Comparison of ENCODE assay signal across 23 cellular contexts in genomic region chr1:10863916-10864315, GRCh38.
A peak's percentile ranks its signal among the peaks of the same experiment; 100 is the strongest.
DNase-seq lines count a peak whose midpoint lies in the region; ATAC-seq and TF ChIP-seq lines count a peak whose summit lies in the region.
"Had no signal": no experiment of that assay in that cellular context is flagged by ENCODE, and none has a peak within 500 bp of the region (broad histone marks: within the 10 kb centered on the region; RNA-seq: fewer than 3 reads in every experiment).

No MANE protein-coding gene starts in this region.

- WGBS in mammary epithelial cell (ENCODE audit: low coverage, missing lambda C conversion rate) = 88% methylated on average over 12 of the region's 12 CpGs

- CTCF ChIA-PET in MCF 10A (lab: Yijun Ruan, JAX) (interaction anchor here (0.6 to 1.8 kb wide), 4 partner anchors 171 to 1246 kb away, joined by 4 to 8 read pairs (median 5); no protein-coding TSS in a partner anchor), mammary epithelial cell (lab: Charles Lee; ENCODE audit: low non-redundant PET) (no interaction called here)

- no peak overlapping the region for H3K27ac ChIP-seq in mammary epithelial cell (ENCODE audit: insufficient read depth, low read depth, low read length)
- H3K27ac ChIP-seq: C4-2B had no signal

- in situ Hi-C loops in mammary epithelial cell (cut with MboI; ENCODE audit: low sequenced_read_pairs in 2 of 2) = loop anchor here (10.0 to 25.0 kb wide), 3 partner anchors 177 to 352 kb away; no protein-coding TSS in a partner anchor

- H3K9me3 Mint-ChIP-seq in MCF 10A (ENCODE audit: unreplicated experiment) (no peaks in the 10 kb centered on the region), glutamatergic neuron (ENCODE audit: unreplicated experiment) (peaks cover 18% of the 10 kb centered on the region), nephron (no peaks in the 10 kb centered on the region), type B pancreatic cell (no peaks in the 10 kb centered on the region)
- H3K9me3 Mint-ChIP-seq: CD8-positive, alpha-beta T cell; IgD-negative memory B cell; T-cell had no signal

- H3K4me3 ChIP-seq in mammary epithelial cell (replicated peaks in 1 of 3; ENCODE audit: insufficient read depth in 1 of 3, low read depth in 2 of 3, low read length in 3 of 3) = no peak overlapping the region
- H3K4me3 ChIP-seq: GM12878 had no signal

- H3K79me2 ChIP-seq in mammary epithelial cell (ENCODE audit: insufficient read depth, low read length) = no peaks in the 10 kb centered on the region

- no peak overlapping the region for H3K9ac ChIP-seq in mammary epithelial cell (ENCODE audit: insufficient read depth, low read length)

- intact Hi-C loops in MCF 10A (cut with micrococcal nuclease) = no loop called here
- intact Hi-C loops in mammary epithelial cell (cut with micrococcal nuclease) = no loop called here

- H3K27me3 Mint-ChIP-seq in MCF 10A (ENCODE audit: insufficient read depth, unreplicated experiment) (no peaks in the 10 kb centered on the region), glutamatergic neuron (ENCODE audit: unreplicated experiment) (peaks cover 10% of the 10 kb centered on the region), nephron (ENCODE audit: low read depth) (peaks cover 83% of the 10 kb centered on the region), type B pancreatic cell (peaks cover 68% of the 10 kb centered on the region)

- BruUV-seq in MCF 10A (replicated peaks; lab: Mats Ljungman, UMichigan) = no TSS peak
- BruUV-seq in mammary epithelial cell (replicated peaks; lab: Mats Ljungman, UMichigan) = no TSS peak

- H3K27me3 ChIP-seq in mammary epithelial cell (ENCODE audit: insufficient read depth, low read length) = no peaks in the 10 kb centered on the region

- no peak overlapping the region for H3K4me3 Mint-ChIP-seq in MCF 10A (ENCODE audit: unreplicated experiment)
- H3K4me3 Mint-ChIP-seq in glutamatergic neuron (ENCODE audit: unreplicated experiment) = peak overlapping the region; percentile 74
- peak overlapping the region; percentile 6 to 59 (median 57) for H3K4me3 Mint-ChIP-seq in nephron
- H3K4me3 Mint-ChIP-seq in type B pancreatic cell = peak overlapping the region; percentile 48
- H3K4me3 Mint-ChIP-seq: B cell; CD8-positive, alpha-beta T cell had no signal

- H3K4me1 Mint-ChIP-seq in MCF 10A (ENCODE audit: insufficient read depth, unreplicated experiment) = peaks cover 6% of the 10 kb centered on the region
- peaks cover 44% of the 10 kb centered on the region for H3K4me1 Mint-ChIP-seq in glutamatergic neuron (ENCODE audit: low read depth, unreplicated experiment)
- H3K4me1 Mint-ChIP-seq in nephron = peaks cover 69% of the 10 kb centered on the region
- peaks cover 45% of the 10 kb centered on the region for H3K4me1 Mint-ChIP-seq in type B pancreatic cell (ENCODE audit: unreplicated experiment)

- dilution Hi-C loops in mammary epithelial cell (cut with HindIII; ENCODE audit: low sequenced_read_pairs) = no loop called here

- H2AFZ ChIP-seq in mammary epithelial cell (ENCODE audit: low read depth, low read length) = no peak overlapping the region

- H3K36me3 Mint-ChIP-seq in MCF 10A (ENCODE audit: insufficient read depth, unreplicated experiment) (no peaks in the 10 kb centered on the region), glutamatergic neuron (ENCODE audit: unreplicated experiment) (no peaks in the 10 kb centered on the region), nephron (ENCODE audit: low read depth) (no peaks in the 10 kb centered on the region), type B pancreatic cell (no peaks in the 10 kb centered on the region)
- H3K36me3 Mint-ChIP-seq: CD8-positive, alpha-beta T cell; IgD-negative memory B cell; T-cell had no signal

- peaks cover 10% of the 10 kb centered on the region for H3K4me1 ChIP-seq in mammary epithelial cell (ENCODE audit: insufficient read depth, low read length)

- no peak for ATAC-seq in left lobe of liver
- ATAC-seq: CD8-positive, alpha-beta T cell; GM12878; T-cell had no signal

- no peaks in the 10 kb centered on the region for H4K20me1 ChIP-seq in mammary epithelial cell (ENCODE audit: insufficient read depth, low read length)

- no peak for TF ChIP-seq CTCF in MCF 10A (IDR thresholded peaks at IDR 0.05; ENCODE audit: unreplicated experiment)
- TF ChIP-seq CTCF in mammary epithelial cell (conservative IDR thresholded peaks at IDR 0.05 in 1 of 2, IDR thresholded peaks at IDR 0.05 in 1 of 2; ENCODE audit: extremely low read depth in 1 of 2, insufficient read depth in 1 of 2, low read depth in 1 of 2, low read length in 2 of 2) = no peak
- TF ChIP-seq CTCF in glutamatergic neuron (IDR thresholded peaks at IDR 0.05; ENCODE audit: partially characterized antibody, unreplicated experiment) = no peak
- no peak for TF ChIP-seq CTCF in nephron (IDR thresholded peaks at IDR 0.05; ENCODE audit: unreplicated experiment in 3 of 3)
- no peak for TF ChIP-seq CTCF in type B pancreatic cell (conservative IDR thresholded peaks at IDR 0.05)

- POLR2A ChIA-PET in MCF 10A (lab: Yijun Ruan, JAX) = interaction anchor here (0.6 kb wide), 1 partner anchor 191 kb away, joined by 4 read pairs; no protein-coding TSS in a partner anchor

- no peak for DNase-seq in MCF 10A (ENCODE audit: unreplicated experiment)
- DNase-seq in mammary epithelial cell = no peak
- no peak for DNase-seq in glutamatergic neuron
- no peak for DNase-seq in type B pancreatic cell (ENCODE audit: extremely low spot score, unreplicated experiment)
- DNase-seq in left lobe of liver (ENCODE audit: low spot score) = no peak
- no peak for DNase-seq in T-helper 1 cell
- DNase-seq in A172 (ENCODE audit: low spot score) = no peak
- DNase-seq: Caco-2; CD8-positive, alpha-beta T cell; NCI-H1105; NCI-H1436 treated with DMSO at 0.1 percent for 48 hours; NCI-H187 treated with DMSO at 0.1 percent for 48 hours; NCI-H2107; NCI-H446; NCI-H524 treated with DMSO at 0.1 percent for 48 hours; Right ventricle myocardium superior; RPMI8226; T-cell had no signal

- H3K4me2 ChIP-seq in mammary epithelial cell (ENCODE audit: insufficient read depth, low read depth, low read length) = no peak overlapping the region

- H3K27ac Mint-ChIP-seq in MCF 10A (ENCODE audit: low read depth, unreplicated experiment) (peak overlapping the region; percentile 36), glutamatergic neuron (ENCODE audit: unreplicated experiment) (no peak overlapping the region), nephron (peak overlapping the region in 2 of 3 experiments; percentile 6 to 7), type B pancreatic cell (no peak overlapping the region)
- H3K27ac Mint-ChIP-seq: B cell; CD8-positive, alpha-beta T cell; T-cell had no signal

- H3K9me3 ChIP-seq in mammary epithelial cell (replicated peaks; ENCODE audit: insufficient read depth, low read length) = no peaks in the 10 kb centered on the region
- H3K9me3 ChIP-seq: Caco-2 had no signal

- H3K36me3 ChIP-seq in mammary epithelial cell (ENCODE audit: insufficient read depth, low read length) = no peaks in the 10 kb centered on the region

Comparison
In these comparisons a context has a peak if more than half of its experiments do, and no peak if none do; other contexts are left out.
1. H3K27ac Mint-ChIP-seq: peak in MCF 10A (single experiment) and nephron (2 of 3); none in glutamatergic neuron (single experiment) and type B pancreatic cell (single experiment).